ENCODE assay signal across 20 cellular contexts in the genomic region with DNA sequence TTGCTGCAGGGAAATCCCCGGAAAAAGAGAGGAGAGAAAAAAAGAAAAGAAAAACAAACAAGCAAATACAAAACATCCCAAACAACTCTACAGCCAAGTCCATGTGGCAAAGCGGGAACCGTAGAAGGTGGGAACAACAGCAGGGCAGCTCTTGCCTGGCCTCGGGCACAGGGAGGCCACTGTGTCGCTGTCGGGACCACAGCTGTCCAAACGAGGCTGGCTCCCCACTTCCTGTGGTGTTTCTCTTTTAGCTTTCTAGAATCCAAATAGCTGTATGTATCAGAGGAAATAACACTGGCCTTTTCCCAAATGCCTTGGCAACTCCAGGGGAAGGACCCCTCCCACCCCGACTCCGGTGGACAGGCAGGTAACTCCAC. TPM values are rescaled to one million over a fixed set of nuclear protein-coding genes. Genes with fewer than 3 reads are reported as not detected.
DNase-seq lines count a peak whose midpoint lies in the region; ATAC-seq, FAIRE-seq and TF ChIP-seq lines count a peak whose summit lies in the region.
"Had no signal": no experiment of that assay in that cellular context is flagged by ENCODE, and none has a peak within 500 bp of the region (broad histone marks: within the 10 kb centered on the region; RNA-seq: fewer than 3 reads in every experiment).

No MANE protein-coding gene starts in this region.

- H3K27ac ChIP-seq in left ventricle myocardium inferior (replicated peaks) (peak overlapping the region; percentile 27), left lung (peak overlapping the region; percentile 48 to 62), sigmoid colon (peak overlapping the region in 3 of 4 donors; percentile 19 to 66 (median 62)), vagina (peak overlapping the region; percentile 73), HepG2 (ENCODE audit: extremely low read length, insufficient read depth, low read length) (no peak overlapping the region)

- H3K79me2 ChIP-seq in HepG2 (ENCODE audit: insufficient read depth, low read length) = no peaks in the 10 kb centered on the region

- no peaks in the 10 kb centered on the region for H4K20me1 ChIP-seq in HepG2 (ENCODE audit: insufficient read depth, low read length)

- H2AFZ ChIP-seq in HepG2 (ENCODE audit: low read length) = no peak overlapping the region

- H3K9ac ChIP-seq in HepG2 (ENCODE audit: insufficient read depth, low read depth, low read length) = no peak overlapping the region

- H3K9me3 ChIP-seq in left ventricle myocardium inferior (replicated peaks) = no peaks in the 10 kb centered on the region
- no peaks in the 10 kb centered on the region for H3K9me3 ChIP-seq in left lung
- no peaks in the 10 kb centered on the region for H3K9me3 ChIP-seq in sigmoid colon
- no peaks in the 10 kb centered on the region for H3K9me3 ChIP-seq in vagina
- no peaks in the 10 kb centered on the region for H3K9me3 ChIP-seq in HepG2 (ENCODE audit: low read length)

- no peak for DNase-seq in left ventricle myocardium inferior
- DNase-seq in Right ventricle myocardium inferior (ENCODE audit: missing footprints) = no peak
- DNase-seq in left lung = no peak
- no peak for DNase-seq in sigmoid colon
- DNase-seq in vagina (ENCODE audit: extremely low spot score in 2 of 2) = no peak
- DNase-seq in NCI-H2107 treated with DMSO at 0.1 percent for 48 hours (lab: John Stamatoyannopoulos, UW; ENCODE audit: unreplicated experiment) = no peak
- no peak for DNase-seq in HepG2 (ENCODE audit: low spot score)
- DNase-seq: activated B cell treated with CpG ODN at 0.5 μM for 24 hours; activated gamma-delta T cell; CD4-positive, alpha-beta T cell; NCI-H1436 treated with DMSO at 0.1 percent for 48 hours; NCI-H345; SHP77 treated with DMSO at 0.1 percent for 48 hours; T-helper 17 cell had no signal

- no peak overlapping the region for H3K4me2 ChIP-seq in HepG2 (ENCODE audit: low read depth, low read length)

- ATAC-seq in Right ventricle myocardium inferior (no peak), left lung (peak; percentile 3), HepG2 (no peak), GM18858 (IDR thresholded peaks at IDR 0.05; ENCODE audit: unreplicated experiment) (no peak)
- ATAC-seq: T-helper 17 cell had no signal

- H3K4me3 ChIP-seq in left ventricle myocardium inferior (no peak overlapping the region), left lung (no peak overlapping the region), sigmoid colon (no peak overlapping the region), vagina (no peak overlapping the region), HepG2 (replicated peaks in 1 of 3; ENCODE audit: insufficient read depth in 1 of 3, low read depth in 2 of 3, low read length in 3 of 3) (no peak overlapping the region)

- BruUV-seq in HepG2 (replicated peaks; lab: Mats Ljungman, UMichigan) = no TSS peak

- H3K4me1 ChIP-seq in left ventricle myocardium inferior = peaks cover 48% of the 10 kb centered on the region
- H3K4me1 ChIP-seq in left lung = peaks cover 17 to 34% of the 10 kb centered on the region in 2 donors
- H3K4me1 ChIP-seq in sigmoid colon = peaks cover 0 to 53% (median 48%) of the 10 kb centered on the region in 4 donors
- H3K4me1 ChIP-seq in vagina = peaks cover 54% of the 10 kb centered on the region
- no peaks in the 10 kb centered on the region for H3K4me1 ChIP-seq in HepG2 (ENCODE audit: insufficient read depth, low read length)

- H3K27me3 ChIP-seq in left ventricle myocardium inferior (ENCODE audit: low read depth) = no peaks in the 10 kb centered on the region
- H3K27me3 ChIP-seq in left lung = no peaks in the 10 kb centered on the region
- H3K27me3 ChIP-seq in sigmoid colon = no peaks in the 10 kb centered on the region
- H3K27me3 ChIP-seq in vagina = no peaks in the 10 kb centered on the region
- peaks cover 0 to 7% of the 10 kb centered on the region in 2 experiments; a peak in 1 of 5 replicates for H3K27me3 ChIP-seq in HepG2 (ENCODE audit: control insufficient read depth in 1 of 2, insufficient read depth in 2 of 2, low read length in 2 of 2)

- TF ChIP-seq EP300 in sigmoid colon (IDR thresholded peaks at IDR 0.05) (no peak), HepG2 (IDR thresholded peaks at IDR 0.05; ENCODE audit: low read depth in 2 of 2, low read length in 2 of 2) (no peak), HepG2 (CRISPR knock-in tag; IDR thresholded peaks at IDR 0.05; ENCODE audit: borderline replicate concordance) (no peak)

- no peak for TF ChIP-seq RAD21 in HepG2 (CRISPR knock-in tag; IDR thresholded peaks at IDR 0.05)

- intact Hi-C loops in left ventricle myocardium inferior (cut with micrococcal nuclease) (no loop called here), Right ventricle myocardium inferior (cut with DNase I) (loop anchor here (5.0 kb wide), 1 partner anchor 139 kb away; no protein-coding TSS in a partner anchor), left lung (cut with DNase I) (loop anchor here (5.0 to 10.0 kb wide), 2 partner anchors 189 to 196 kb away; a partner anchor contains a TSS), sigmoid colon (cut with DNase I) (no loop called here), vagina (cut with DNase I) (loop anchor here (5.0 kb wide), 1 partner anchor 204 kb away; no protein-coding TSS in a partner anchor), HepG2 (cut with micrococcal nuclease; ENCODE audit: unreplicated experiment) (no loop called here)

- TF ChIP-seq POLR2A in sigmoid colon (IDR thresholded peaks at IDR 0.05) = no peak
- TF ChIP-seq POLR2A in vagina (IDR thresholded peaks at IDR 0.05) = no peak
- no peak for TF ChIP-seq POLR2A in HepG2 (IDR thresholded peaks at IDR 0.05; ENCODE audit: insufficient read depth in 1 of 2, low read depth in 2 of 2, low read length in 2 of 2)

- WGBS in sigmoid colon, 2 donors = 66% methylated on average over 9 of the region's 9 CpGs
- 48% methylated on average over 9 of the region's 9 CpGs for WGBS in HepG2 (ENCODE audit: low lambda C conversion rate)

- TF ChIP-seq CTCF in left ventricle myocardium inferior (IDR thresholded peaks at IDR 0.05; ENCODE audit: borderline replicate concordance) = no peak
- TF ChIP-seq CTCF in left lung (IDR thresholded peaks at IDR 0.05) = no peak
- no peak for TF ChIP-seq CTCF in sigmoid colon (IDR thresholded peaks at IDR 0.05)
- no peak for TF ChIP-seq CTCF in vagina (IDR thresholded peaks at IDR 0.05)
- TF ChIP-seq CTCF in HepG2 (CRISPR knock-in tag; IDR thresholded peaks at IDR 0.05) = no peak

- in situ Hi-C loops in HepG2 (cut with HindIII; ENCODE audit: extremely low pct_ligation_motif_present, low pct_unique_long_range_greater_than_20kb) = loop anchor here (25.0 kb wide), 1 partner anchor 724 kb away; no protein-coding TSS in a partner anchor

- no peak for FAIRE-seq in HepG2 (lab: Jason Lieb, UNC)
- FAIRE-seq: A204.1, H54 had no signal

- CTCF ChIA-PET in HepG2 (lab: Yijun Ruan, JAX; ENCODE audit: low intra/inter-chr PET ratio, low total read pairs) = no interaction called here

- POLR2A ChIA-PET in HepG2 (lab: Yijun Ruan, JAX) = no interaction called here

- H3K36me3 ChIP-seq in left ventricle myocardium inferior = no peaks in the 10 kb centered on the region
- H3K36me3 ChIP-seq in left lung = no peaks in the 10 kb centered on the region
- H3K36me3 ChIP-seq in sigmoid colon = no peaks in the 10 kb centered on the region
- H3K36me3 ChIP-seq in vagina = no peaks in the 10 kb centered on the region
- no peaks in the 10 kb centered on the region for H3K36me3 ChIP-seq in HepG2 (replicated peaks in 1 of 2; ENCODE audit: control insufficient read depth in 1 of 2, insufficient read depth in 2 of 2, low read length in 2 of 2)

TF ChIP-seq in HepG2, 621 proteins besides CTCF, POLR2A, EP300 and RAD21 (continues in another document):
- TF ChIP-seq KAT8 (CRISPR knock-in tag; IDR thresholded peaks at IDR 0.05) (no peak), NFYC (CRISPR knock-in tag; IDR thresholded peaks at IDR 0.05) (no peak), SP2 (CRISPR knock-in tag; IDR thresholded peaks at IDR 0.05) (no peak), ELF1 (CRISPR knock-in tag; IDR thresholded peaks at IDR 0.05) (no peak), ZNF564 (CRISPR knock-in tag; IDR thresholded peaks at IDR 0.05) (no peak)
- TF ChIP-seq, protein P1, sequence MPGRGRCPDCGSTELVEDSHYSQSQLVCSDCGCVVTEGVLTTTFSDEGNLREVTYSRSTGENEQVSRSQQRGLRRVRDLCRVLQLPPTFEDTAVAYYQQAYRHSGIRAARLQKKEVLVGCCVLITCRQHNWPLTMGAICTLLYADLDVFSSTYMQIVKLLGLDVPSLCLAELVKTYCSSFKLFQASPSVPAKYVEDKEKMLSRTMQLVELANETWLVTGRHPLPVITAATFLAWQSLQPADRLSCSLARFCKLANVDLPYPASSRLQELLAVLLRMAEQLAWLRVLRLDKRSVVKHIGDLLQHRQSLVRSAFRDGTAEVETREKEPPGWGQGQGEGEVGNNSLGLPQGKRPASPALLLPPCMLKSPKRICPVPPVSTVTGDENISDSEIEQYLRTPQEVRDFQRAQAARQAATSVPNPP (CRISPR knock-in tag; IDR thresholded peaks at IDR 0.05) = no peak

RNA-seq across cellular contexts. Expression of a gene that starts 41.6 kb away (rescaled TPM):
- total RNA-seq in left ventricle myocardium inferior (not detected), Right ventricle myocardium inferior (not detected), left lung (under 1 TPM; 0.29 to 0.37 TPM), sigmoid colon (under 1 TPM in 1 of 4 donors, not detected in 3; 0.71 TPM), vagina (not detected), HepG2 (2016; rRNA removed; fragmentation: Illumina TruSeq; extraction: Trizol) (not detected in 2 replicates)
- polyA plus RNA-seq in sigmoid colon (under 1 TPM in 1 of 3 donors, not detected in 2; 0.17 TPM), HepG2 (2011; rRNA removed) (not detected in 2 replicates)
- total RNA-seq in HepG2 (2016; cell fraction: cytosol; rRNA removed; fragmentation: Illumina TruSeq; extraction: Trizol; ENCODE audit: low read depth) = not detected in 2 replicates
- total RNA-seq in HepG2 (2016; cell fraction: insoluble cytoplasmic fraction; rRNA removed; fragmentation: Illumina TruSeq; extraction: Trizol) = not detected in 2 replicates
- total RNA-seq in HepG2 (2016; cell fraction: membrane; rRNA removed; fragmentation: Illumina TruSeq; extraction: Trizol) = not detected in 2 replicates
- not detected in 2 replicates for total RNA-seq in HepG2 (2016; cell fraction: nucleus; rRNA removed; fragmentation: Illumina TruSeq; extraction: Trizol)
- polyA plus RNA-seq in HepG2 (2011; cell fraction: cytosol; rRNA removed) = not detected in 2 replicates
- polyA plus RNA-seq in HepG2 (2011; cell fraction: nucleus; rRNA removed) = not detected in 2 replicates
- not detected in 2 replicates for polyA plus RNA-seq in HepG2 (2012)
- not detected in 2 replicates for polyA plus RNA-seq in HepG2 (2016; cell fraction: cytosol; fragmentation: Illumina TruSeq; extraction: Trizol; ENCODE audit: low read depth)
- polyA plus RNA-seq in HepG2 (2016; cell fraction: insoluble cytoplasmic fraction; fragmentation: Illumina TruSeq; extraction: Trizol; ENCODE audit: low read depth) = not detected in 2 replicates
- not detected in 2 replicates for polyA plus RNA-seq in HepG2 (2016; cell fraction: membrane; fragmentation: Illumina TruSeq; extraction: Trizol; ENCODE audit: low read depth)
- not detected in 2 replicates for polyA plus RNA-seq in HepG2 (2016; cell fraction: nucleus; fragmentation: Illumina TruSeq; extraction: Trizol; ENCODE audit: insufficient read depth, low read depth)
- 0.23 TPM in 1 of 2 replicates, not detected in the other for polyA minus RNA-seq in HepG2 (2011; rRNA and poly(A)+ RNA removed; ENCODE audit: low replicate concordance)
- not detected in 2 replicates for polyA minus RNA-seq in HepG2 (2011; cell fraction: cytosol; rRNA and poly(A)+ RNA removed)
- not detected in 2 replicates for polyA minus RNA-seq in HepG2 (2011; cell fraction: nucleus; rRNA and poly(A)+ RNA removed)
- total RNA-seq: activated B cell treated with CpG ODN at 0.5 μM for 24 hours; CD4-positive, alpha-beta T cell; Daoy; fibroblast of villous mesenchyme; mesenteric fat pad; T-helper 17 cell had no signal

Comparison
In these comparisons a context has a peak if more than half of its experiments do, and no peak if none do; other contexts are left out.
1. intact Hi-C loops: an anchor here in Right ventricle myocardium inferior (5.0 kb wide), left lung (5.0 to 10.0 kb wide) and vagina (5.0 kb wide); none called in left ventricle myocardium inferior, sigmoid colon and HepG2.